In genomic region chr6:2480267-2480966, GRCh38 we compare ENCODE assay signal across 16 cellular contexts.
DNase-seq lines count a peak whose midpoint lies in the region; ATAC-seq and TF ChIP-seq lines count a peak whose summit lies in the region.
"Had no signal": no experiment of that assay in that cellular context is flagged by ENCODE, and none has a peak within 500 bp of the region (broad histone marks: within the 10 kb centered on the region; RNA-seq: fewer than 3 reads in every experiment).

No MANE protein-coding gene starts in this region.

- peaks cover 22 to 37% (median 32%) of the 10 kb centered on the region in 11 experiments for H3K9me3 ChIP-seq in BLaER1 treated with 17β-estradiol and CSF1 and Interleukin-3, amounts not matched to agents 10 nM and 100 nM (replicated peaks in 1 of 11)
- peaks cover 3 to 28% (median 24%) of the 10 kb centered on the region in 8 donors for H3K9me3 ChIP-seq in spleen
- H3K9me3 ChIP-seq in lower lobe of right lung, result peaks cover 9% of the 10 kb centered on the region
- H3K9me3 ChIP-seq: right lobe of liver had no signal

- H3K4me3 ChIP-seq in BLaER1 treated with 17β-estradiol and CSF1 and Interleukin-3, amounts not matched to agents 10 nM and 100 nM, result no peak overlapping the region
- H3K4me3 ChIP-seq in choroid plexus epithelial cell (ENCODE audit: low read depth, low read length) (no peak overlapping the region), spleen (no peak overlapping the region), lower lobe of right lung (no peak overlapping the region)
- H3K4me3 ChIP-seq: right lobe of liver had no signal

- no peak overlapping the region for H3K27ac ChIP-seq in BLaER1 treated with 17β-estradiol and CSF1 and Interleukin-3, amounts not matched to agents 10 nM and 100 nM
- no peak overlapping the region for H3K27ac ChIP-seq in spleen
- H3K27ac ChIP-seq in lower lobe of right lung, result no peak overlapping the region
- H3K27ac ChIP-seq: right lobe of liver had no signal

- H4K20me1 ChIP-seq in BLaER1 treated with 17β-estradiol and CSF1 and Interleukin-3, amounts not matched to agents 10 nM and 100 nM, result no peaks in the 10 kb centered on the region

- H3K9me3 Mint-ChIP-seq in effector memory CD8-positive, alpha-beta T cell, result peaks cover 0 to 4% of the 10 kb centered on the region in 2 donors

- no peaks in the 10 kb centered on the region for H3K36me3 ChIP-seq in BLaER1 treated with 17β-estradiol and CSF1 and Interleukin-3, amounts not matched to agents 10 nM and 100 nM
- H3K36me3 ChIP-seq in spleen (no peaks in the 10 kb centered on the region), lower lobe of right lung (no peaks in the 10 kb centered on the region)
- H3K36me3 ChIP-seq: right lobe of liver had no signal

- no peaks in the 10 kb centered on the region for H3K27me3 ChIP-seq in BLaER1 treated with 17β-estradiol and CSF1 and Interleukin-3, amounts not matched to agents 10 nM and 100 nM
- H3K27me3 ChIP-seq in spleen (replicated peaks in 1 of 7) (no peaks in the 10 kb centered on the region), lower lobe of right lung (ENCODE audit: low read depth) (no peaks in the 10 kb centered on the region)
- H3K27me3 ChIP-seq: right lobe of liver had no signal

- H3K4me2 ChIP-seq in BLaER1 treated with 17β-estradiol and CSF1 and Interleukin-3, amounts not matched to agents 10 nM and 100 nM, result peak overlapping the region in 7 of 11 experiments; percentile 20 to 66 (median 56); a peak in 12 of 22 replicates

- H3K4me1 ChIP-seq in BLaER1 treated with 17β-estradiol and CSF1 and Interleukin-3, amounts not matched to agents 10 nM and 100 nM, result peaks cover 0 to 15% (median 8%) of the 10 kb centered on the region in 10 experiments; a peak in 14 of 20 replicates
- H3K4me1 ChIP-seq in spleen (peaks cover 0 to 5% (median 0%) of the 10 kb centered on the region in 6 donors), lower lobe of right lung (no peaks in the 10 kb centered on the region)
- H3K4me1 ChIP-seq: right lobe of liver had no signal

- no peak overlapping the region for H3K9ac ChIP-seq in BLaER1 treated with 17β-estradiol and CSF1 and Interleukin-3, amounts not matched to agents 10 nM and 100 nM

- TF ChIP-seq POLR2A in spleen (IDR thresholded peaks at IDR 0.05), result no peak

- WGBS in spleen, 5 donors, result 56 to 67% (median 65%) methylated on average over 10 of the region's 10 CpGs

- no peaks in the 10 kb centered on the region for H3K36me3 Mint-ChIP-seq in effector memory CD8-positive, alpha-beta T cell (ENCODE audit: insufficient read depth)

- peak; percentile 88 for DNase-seq in NOMO-1 treated with DMSO at 0.1 percent for 48 hours (lab: John Stamatoyannopoulos, UW; ENCODE audit: unreplicated experiment)
- peak; percentile 28 for DNase-seq in choroid plexus epithelial cell (ENCODE audit: low read depth)
- peak; percentile 80 for DNase-seq in midbrain (lab: John Stamatoyannopoulos, UW)
- no peak for DNase-seq in effector memory CD8-positive, alpha-beta T cell
- no peak for DNase-seq in spleen
- no peak for DNase-seq in lower lobe of right lung
- DNase-seq: Karpas-422; kidney glomerular epithelial cell; naive thymus-derived CD4-positive, alpha-beta T cell; NCI-H187 treated with DMSO at 0.1 percent for 48 hours; NCI-H774; stimulated activated naive CD4-positive, alpha-beta T cell had no signal

- no peaks in the 10 kb centered on the region for H3K4me1 Mint-ChIP-seq in effector memory CD8-positive, alpha-beta T cell (ENCODE audit: low read depth in 2 of 2)
- H3K4me1 Mint-ChIP-seq: naive thymus-derived CD4-positive, alpha-beta T cell had no signal

- no peak for ATAC-seq in effector memory CD8-positive, alpha-beta T cell (replicated peaks)
- ATAC-seq in lower lobe of right lung (no peak), HG02884 (IDR thresholded peaks at IDR 0.05; ENCODE audit: unreplicated experiment) (no peak)
- ATAC-seq: activated naive CD4-positive, alpha-beta T cell treated with anti-CD3 and anti-CD28 coated beads, Interleukin-2, amount 50 U/mL, for 72 hours; naive thymus-derived CD4-positive, alpha-beta T cell had no signal

- no peak overlapping the region for H3K27ac Mint-ChIP-seq in effector memory CD8-positive, alpha-beta T cell
- H3K27ac Mint-ChIP-seq: activated naive CD4-positive, alpha-beta T cell treated with anti-CD3 and anti-CD28 coated beads, Interleukin-2, amount 50 U/mL, for 72 hours; naive thymus-derived CD4-positive, alpha-beta T cell had no signal

- peaks cover 49 to 60% of the 10 kb centered on the region in 2 donors for H3K27me3 Mint-ChIP-seq in effector memory CD8-positive, alpha-beta T cell

- TF ChIP-seq CTCF in choroid plexus epithelial cell (conservative IDR thresholded peaks at IDR 0.05; ENCODE audit: low read depth, low read length) (no peak), spleen (IDR thresholded peaks at IDR 0.05 in 8 of 11, conservative IDR thresholded peaks at IDR 0.05 in 3 of 11) (no peak), lower lobe of right lung (IDR thresholded peaks at IDR 0.05) (no peak)

- intact Hi-C loops in spleen (cut with DNase I; ENCODE audit: low total_unique reads) (no loop called here), lower lobe of right lung (cut with DNase I) (no loop called here)

- no peak overlapping the region for H3K4me3 Mint-ChIP-seq in effector memory CD8-positive, alpha-beta T cell
- H3K4me3 Mint-ChIP-seq: naive thymus-derived CD4-positive, alpha-beta T cell had no signal

Comparison
In these comparisons a context has a peak if more than half of its experiments do, and no peak if none do; other contexts are left out.
1. DNase-seq: peak in NOMO-1 treated with DMSO at 0.1 percent for 48 hours (single experiment), choroid plexus epithelial cell (single experiment) and midbrain (single experiment); none in effector memory CD8-positive, alpha-beta T cell (0 of 3), spleen (single experiment) and lower lobe of right lung (single experiment).